In the genomic region with DNA sequence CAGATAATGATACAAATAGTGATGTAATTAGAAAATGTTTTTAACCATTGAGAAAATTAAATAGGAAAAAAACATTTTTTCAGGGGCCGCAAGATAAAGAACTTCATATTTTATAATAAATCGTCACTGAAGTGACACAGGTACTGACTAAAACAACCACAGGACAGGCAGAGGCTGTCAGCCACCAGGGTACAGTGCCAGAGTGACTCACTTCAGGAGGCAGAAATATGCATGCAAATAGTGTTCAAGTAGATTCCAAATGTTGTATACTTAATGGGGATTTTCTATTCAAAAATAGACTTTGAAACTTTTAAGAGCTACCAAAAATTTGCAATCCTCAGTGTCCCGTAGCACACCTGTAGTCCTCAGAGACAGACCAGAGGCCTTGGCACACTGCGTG, we compare ENCODE assay signal across 20 cellular contexts.
DNase-seq lines count a peak whose midpoint lies in the region; ATAC-seq, FAIRE-seq and TF ChIP-seq lines count a peak whose summit lies in the region.
"Had no signal": no experiment of that assay in that cellular context is flagged by ENCODE, and none has a peak within 500 bp of the region (broad histone marks: within the 10 kb centered on the region; RNA-seq: fewer than 3 reads in every experiment).

No MANE protein-coding gene starts in this region.

- TF ChIP-seq CTCF in astrocyte (IDR thresholded peaks at IDR 0.05; ENCODE audit: insufficient read depth, low read depth, low read length) = no peak
- TF ChIP-seq CTCF in vagina (IDR thresholded peaks at IDR 0.05) = no peak

- no peaks in the 10 kb centered on the region for H4K20me1 ChIP-seq in astrocyte (ENCODE audit: insufficient read depth, low read length)

- no peak overlapping the region for H3K9ac ChIP-seq in astrocyte (ENCODE audit: low read length)

- TF ChIP-seq POLR2A in vagina (IDR thresholded peaks at IDR 0.05) = no peak

- no peak overlapping the region for H2AFZ ChIP-seq in astrocyte (ENCODE audit: low read depth, low read length)

- H3K27me3 ChIP-seq in astrocyte (ENCODE audit: insufficient read depth, low read length) (peaks cover 9% of the 10 kb centered on the region), vagina (no peaks in the 10 kb centered on the region)
- H3K27me3 ChIP-seq: gastrocnemius medialis, upper lobe of left lung had no signal

- no peaks in the 10 kb centered on the region for H3K9me3 ChIP-seq in astrocyte (ENCODE audit: insufficient read depth, low read depth, low read length)
- no peaks in the 10 kb centered on the region for H3K9me3 ChIP-seq in vagina
- H3K9me3 ChIP-seq: gastrocnemius medialis, upper lobe of left lung had no signal

- in situ Hi-C loops in ACHN (cut with HindIII; ENCODE audit: low pct_ligation_motif_present, low pct_unique_long_range_greater_than_20kb, low sequenced_read_pairs) = no loop called here

- H3K4me3 Mint-ChIP-seq in astrocyte (ENCODE audit: unreplicated experiment) = no peak overlapping the region
- H3K4me3 Mint-ChIP-seq in activated CD4-positive, alpha-beta T cell treated with anti-CD3 and anti-CD28 coated beads, Interleukin-2, amount 10 ng/mL, durations not matched to agents 7 days and 5 days = no peak overlapping the region
- H3K4me3 Mint-ChIP-seq in activated CD4-positive, alpha-beta T cell treated with anti-CD3 and anti-CD28 coated beads for 36 hours = no peak overlapping the region
- H3K4me3 Mint-ChIP-seq: activated naive CD8-positive, alpha-beta T cell treated with anti-CD3 and anti-CD28 coated beads, Interleukin-2, amount 10 ng/mL, durations not matched to agents 7 days and 5 days; stimulated activated effector memory CD8-positive, alpha-beta T cell treated with anti-CD3 and anti-CD28 coated beads, Interleukin-12 subunit alpha, Interleukin-12 subunit beta, amount 100 ng/mL, for 72 hours; T-cell had no signal

- no peak overlapping the region for H3K4me2 ChIP-seq in astrocyte (ENCODE audit: low read length)

- no peaks in the 10 kb centered on the region for H3K9me3 Mint-ChIP-seq in astrocyte (ENCODE audit: unreplicated experiment)
- H3K9me3 Mint-ChIP-seq in activated CD4-positive, alpha-beta T cell treated with anti-CD3 and anti-CD28 coated beads, Interleukin-2, amount 10 ng/mL, durations not matched to agents 7 days and 5 days = no peaks in the 10 kb centered on the region
- H3K9me3 Mint-ChIP-seq in activated CD4-positive, alpha-beta T cell treated with anti-CD3 and anti-CD28 coated beads for 36 hours (ENCODE audit: low read depth) = no peaks in the 10 kb centered on the region
- H3K9me3 Mint-ChIP-seq: activated naive CD8-positive, alpha-beta T cell treated with anti-CD3 and anti-CD28 coated beads, Interleukin-2, amount 10 ng/mL, durations not matched to agents 7 days and 5 days; stimulated activated effector memory CD8-positive, alpha-beta T cell treated with anti-CD3 and anti-CD28 coated beads, Interleukin-12 subunit alpha, Interleukin-12 subunit beta, amount 100 ng/mL, for 72 hours; T-cell had no signal

- CTCF ChIA-PET in activated CD4-positive, alpha-beta T cell treated with anti-CD3 and anti-CD28 coated beads, Interleukin-2, amount 10 ng/mL, durations not matched to agents 7 days and 5 days (lab: Charles Lee) = no interaction called here
- CTCF ChIA-PET in activated CD4-positive, alpha-beta T cell treated with anti-CD3 and anti-CD28 coated beads for 36 hours (lab: Charles Lee) = no interaction called here

- no peaks in the 10 kb centered on the region for H3K4me1 Mint-ChIP-seq in astrocyte (ENCODE audit: low read depth, unreplicated experiment)
- H3K4me1 Mint-ChIP-seq in activated CD4-positive, alpha-beta T cell treated with anti-CD3 and anti-CD28 coated beads, Interleukin-2, amount 10 ng/mL, durations not matched to agents 7 days and 5 days = no peaks in the 10 kb centered on the region
- peaks cover 4% of the 10 kb centered on the region for H3K4me1 Mint-ChIP-seq in activated CD4-positive, alpha-beta T cell treated with anti-CD3 and anti-CD28 coated beads for 36 hours
- H3K4me1 Mint-ChIP-seq: activated naive CD8-positive, alpha-beta T cell treated with anti-CD3 and anti-CD28 coated beads, Interleukin-2, amount 10 ng/mL, durations not matched to agents 7 days and 5 days; stimulated activated effector memory CD8-positive, alpha-beta T cell treated with anti-CD3 and anti-CD28 coated beads, Interleukin-12 subunit alpha, Interleukin-12 subunit beta, amount 100 ng/mL, for 72 hours; T-cell had no signal

- peaks cover 13% of the 10 kb centered on the region for H3K27me3 Mint-ChIP-seq in astrocyte (ENCODE audit: low read depth, unreplicated experiment)
- H3K27me3 Mint-ChIP-seq in activated CD4-positive, alpha-beta T cell treated with anti-CD3 and anti-CD28 coated beads, Interleukin-2, amount 10 ng/mL, durations not matched to agents 7 days and 5 days = no peaks in the 10 kb centered on the region
- H3K27me3 Mint-ChIP-seq in activated CD4-positive, alpha-beta T cell treated with anti-CD3 and anti-CD28 coated beads for 36 hours = no peaks in the 10 kb centered on the region

- ATAC-seq in GM21360 (IDR thresholded peaks at IDR 0.05; ENCODE audit: unreplicated experiment) (peak; percentile 80), HG02938 (IDR thresholded peaks at IDR 0.05; ENCODE audit: unreplicated experiment) (peak; percentile 56)
- no peak for ATAC-seq in activated CD4-positive, alpha-beta T cell treated with anti-CD3 and anti-CD28 coated beads for 36 hours
- ATAC-seq: gastrocnemius medialis; stimulated activated effector memory CD8-positive, alpha-beta T cell treated with anti-CD3 and anti-CD28 coated beads, Interleukin-12 subunit alpha, Interleukin-12 subunit beta, amount 100 ng/mL, for 72 hours; T-cell had no signal

- H3K4me3 ChIP-seq in astrocyte (ENCODE audit: insufficient read depth, low read depth, low read length) = no peak overlapping the region
- no peak overlapping the region for H3K4me3 ChIP-seq in vagina
- H3K4me3 ChIP-seq: gastrocnemius medialis, upper lobe of left lung had no signal

- FAIRE-seq in astrocyte (lab: Jason Lieb, UNC) = no peak

- H3K36me3 Mint-ChIP-seq in astrocyte (ENCODE audit: low read depth, unreplicated experiment) = no peaks in the 10 kb centered on the region
- H3K36me3 Mint-ChIP-seq in activated CD4-positive, alpha-beta T cell treated with anti-CD3 and anti-CD28 coated beads, Interleukin-2, amount 10 ng/mL, durations not matched to agents 7 days and 5 days (ENCODE audit: low read depth) = no peaks in the 10 kb centered on the region
- no peaks in the 10 kb centered on the region for H3K36me3 Mint-ChIP-seq in activated CD4-positive, alpha-beta T cell treated with anti-CD3 and anti-CD28 coated beads for 36 hours (ENCODE audit: low read depth)
- H3K36me3 Mint-ChIP-seq: activated naive CD8-positive, alpha-beta T cell treated with anti-CD3 and anti-CD28 coated beads, Interleukin-2, amount 10 ng/mL, durations not matched to agents 7 days and 5 days; stimulated activated effector memory CD8-positive, alpha-beta T cell treated with anti-CD3 and anti-CD28 coated beads, Interleukin-12 subunit alpha, Interleukin-12 subunit beta, amount 100 ng/mL, for 72 hours; T-cell had no signal

- H3K79me2 ChIP-seq in astrocyte (ENCODE audit: insufficient read depth, low read length) = no peaks in the 10 kb centered on the region

- H3K27ac Mint-ChIP-seq in astrocyte (ENCODE audit: unreplicated experiment) = no peak overlapping the region
- H3K27ac Mint-ChIP-seq in activated CD4-positive, alpha-beta T cell treated with anti-CD3 and anti-CD28 coated beads, Interleukin-2, amount 10 ng/mL, durations not matched to agents 7 days and 5 days = no peak overlapping the region
- H3K27ac Mint-ChIP-seq in activated CD4-positive, alpha-beta T cell treated with anti-CD3 and anti-CD28 coated beads for 36 hours = no peak overlapping the region
- H3K27ac Mint-ChIP-seq: activated naive CD8-positive, alpha-beta T cell treated with anti-CD3 and anti-CD28 coated beads, Interleukin-2, amount 10 ng/mL, durations not matched to agents 7 days and 5 days; stimulated activated effector memory CD8-positive, alpha-beta T cell treated with anti-CD3 and anti-CD28 coated beads, Interleukin-12 subunit alpha, Interleukin-12 subunit beta, amount 100 ng/mL, for 72 hours; T-cell had no signal

- intact Hi-C loops in vagina (cut with DNase I) = no loop called here
- intact Hi-C loops in activated CD4-positive, alpha-beta T cell treated with anti-CD3 and anti-CD28 coated beads for 36 hours (cut with DNase I, micrococcal nuclease) = no loop called here

- H3K27ac ChIP-seq in astrocyte (ENCODE audit: low read depth, low read length) = no peak overlapping the region
- no peak overlapping the region for H3K27ac ChIP-seq in vagina
- H3K27ac ChIP-seq: gastrocnemius medialis, upper lobe of left lung had no signal

- DNase-seq in ACHN (peak; percentile 43), astrocyte (ENCODE audit: low read depth) (peak; percentile 1), vagina (ENCODE audit: extremely low spot score in 2 of 2) (no peak), NCI-H2171 (lab: John Stamatoyannopoulos, UW) (no peak)
- no peak for DNase-seq in activated CD4-positive, alpha-beta T cell treated with anti-CD3 and anti-CD28 coated beads, Interleukin-2, amount 10 ng/mL, durations not matched to agents 7 days and 5 days
- DNase-seq in activated CD4-positive, alpha-beta T cell treated with anti-CD3 and anti-CD28 coated beads for 36 hours = no peak
- DNase-seq: activated CD4-positive, CD25-positive, alpha-beta regulatory T cell; activated naive CD8-positive, alpha-beta T cell treated with anti-CD3 and anti-CD28 coated beads, Interleukin-2, amount 10 ng/mL, durations not matched to agents 7 days and 5 days; gastrocnemius medialis; GDM1; mesendoderm; NCI-H2029 treated with DMSO at 0.1 percent for 48 hours; NCI-H69; RPMI8226; stimulated activated CD4-positive, alpha-beta T cell treated with anti-CD3 and anti-CD28 coated beads, Interleukin-4, amount 100 ng/mL, for 4 hours; T-cell; upper lobe of left lung had no signal

- POLR2A ChIA-PET in activated CD4-positive, alpha-beta T cell treated with anti-CD3 and anti-CD28 coated beads, Interleukin-2, amount 10 ng/mL, durations not matched to agents 7 days and 5 days (lab: Charles Lee) = no interaction called here
- POLR2A ChIA-PET in activated CD4-positive, alpha-beta T cell treated with anti-CD3 and anti-CD28 coated beads for 36 hours (lab: Charles Lee) = no interaction called here

- H3K4me1 ChIP-seq in astrocyte (ENCODE audit: insufficient read depth, low read length) (no peaks in the 10 kb centered on the region), vagina (no peaks in the 10 kb centered on the region)
- H3K4me1 ChIP-seq: gastrocnemius medialis, upper lobe of left lung had no signal

- H3K36me3 ChIP-seq in astrocyte (ENCODE audit: insufficient read depth, low read length) = no peaks in the 10 kb centered on the region
- no peaks in the 10 kb centered on the region for H3K36me3 ChIP-seq in vagina
- H3K36me3 ChIP-seq: gastrocnemius medialis, upper lobe of left lung had no signal

Comparison
In these comparisons a context has a peak if more than half of its experiments do, and no peak if none do; other contexts are left out.
1. DNase-seq: peak in ACHN (single experiment) and astrocyte (single experiment); none in vagina (0 of 2), activated CD4-positive, alpha-beta T cell treated with anti-CD3 and anti-CD28 coated beads, Interleukin-2, amount 10 ng/mL, durations not matched to agents 7 days and 5 days (single experiment), NCI-H2171 (single experiment) and activated CD4-positive, alpha-beta T cell treated with anti-CD3 and anti-CD28 coated beads for 36 hours (single experiment).